Comparison of ENCODE assay signal across 8 cellular contexts in genomic region chr12:49867580-49868341, GRCh38. TPM values are rescaled to one million over a fixed set of nuclear protein-coding genes. Genes with fewer than 3 reads are reported as not detected.
A peak's percentile ranks its signal among the peaks of the same experiment; 100 is the strongest.
DNase-seq lines count a peak whose midpoint lies in the region; ATAC-seq and TF ChIP-seq lines count a peak whose summit lies in the region.

No MANE protein-coding gene starts in this region.

- H3K9me3 ChIP-seq in HEK293 (ENCODE audit: control insufficient read depth, insufficient read depth, low read depth, low read length) (no peaks in the 10 kb centered on the region), SJCRH30 (replicated peaks) (no peaks in the 10 kb centered on the region), parathyroid adenoma (ENCODE audit: control insufficient read depth, low read length) (no peaks in the 10 kb centered on the region), MG63 (no peaks in the 10 kb centered on the region)

- H3K4me3 ChIP-seq in HEK293 (ENCODE audit: low read depth, low read length) (no peak overlapping the region), SJCRH30 (no peak overlapping the region; the same call in 1 of the 2 replicates), fibroblast of the aortic adventitia (ENCODE audit: low read depth, low read length) (no peak overlapping the region), parathyroid adenoma (ENCODE audit: low read depth, low read length) (no peak overlapping the region), MG63 (no peak overlapping the region)

- DNase-seq in SJCRH30 (peak; percentile 74 to 76), fibroblast of the aortic adventitia (ENCODE audit: low read depth) (peak; percentile 36), COLO668 (lab: John Stamatoyannopoulos, UW; ENCODE audit: unreplicated experiment) (no peak), NCI-H2107 treated with DMSO at 0.1 percent for 48 hours (lab: John Stamatoyannopoulos, UW; ENCODE audit: unreplicated experiment) (no peak), MG63 (no peak)

- CTCF ChIA-PET in HEK293 (lab: Yijun Ruan, JAX), result interaction anchor here (0.6 to 6.1 kb wide), 39 partner anchors 13 to 207 kb away, joined by 3 to 99 read pairs (median 7); partner anchors contain the start of genes AQP2 and BCDIN3D

- no peaks in the 10 kb centered on the region for H3K79me2 ChIP-seq in parathyroid adenoma

- H3K9ac ChIP-seq in parathyroid adenoma, result peak overlapping the region; percentile 23

- ATAC-seq in GM19397 (IDR thresholded peaks at IDR 0.05; ENCODE audit: unreplicated experiment), result no peak

- peak overlapping the region; percentile 54 for H3K4me2 ChIP-seq in parathyroid adenoma (ENCODE audit: low read length)

- H3K4me1 ChIP-seq in HEK293 (ENCODE audit: control insufficient read depth, insufficient read depth, low read length) (peaks cover 14% of the 10 kb centered on the region), SJCRH30 (peaks cover 64% of the 10 kb centered on the region), parathyroid adenoma (peaks cover 64% of the 10 kb centered on the region)

- H3K36me3 ChIP-seq in HEK293 (ENCODE audit: control insufficient read depth in 2 of 2, insufficient read depth in 1 of 2, low read length in 2 of 2), result no peaks in the 10 kb centered on the region
- H3K36me3 ChIP-seq in SJCRH30, result no peaks in the 10 kb centered on the region
- no peaks in the 10 kb centered on the region for H3K36me3 ChIP-seq in parathyroid adenoma (ENCODE audit: control insufficient read depth, insufficient read depth, low read length)
- no peaks in the 10 kb centered on the region for H3K36me3 ChIP-seq in MG63

- H3K27ac ChIP-seq in HEK293 (ENCODE audit: extremely low read depth, low read depth, low read length) (peak overlapping the region; percentile 63; the same call in 1 of the 2 replicates), SJCRH30 (peak overlapping the region; percentile 57), parathyroid adenoma (peak overlapping the region; percentile 99)

- TF ChIP-seq CTCF in HEK293 (tag by site-specific recombination; IDR thresholded peaks at IDR 0.05) (no peak), fibroblast of the aortic adventitia (IDR thresholded peaks at IDR 0.05; ENCODE audit: insufficient read depth, low read length) (no peak), parathyroid adenoma (IDR thresholded peaks at IDR 0.05) (no peak)

- POLR2A ChIA-PET in HEK293 (lab: Yijun Ruan, JAX), result interaction anchor here (0.5 to 2.0 kb wide), 4 partner anchors 21 to 330 kb away, joined by 3 to 6 read pairs (median 4); no protein-coding TSS in a partner anchor

- H3K27me3 ChIP-seq in SJCRH30 (no peaks in the 10 kb centered on the region), parathyroid adenoma (ENCODE audit: control insufficient read depth, insufficient read depth, low read length) (no peaks in the 10 kb centered on the region), MG63 (no peaks in the 10 kb centered on the region)

- H2AFZ ChIP-seq in parathyroid adenoma, result peak overlapping the region; percentile 61

TF ChIP-seq in HEK293, 187 proteins besides CTCF, POLR2A, EP300 and RAD21:
- TF ChIP-seq TSHZ1 (tag by site-specific recombination; IDR thresholded peaks at IDR 0.05; ENCODE audit: borderline replicate concordance) (no peak), ZNF19 (tag by site-specific recombination; IDR thresholded peaks at IDR 0.05; ENCODE audit: low read depth) (no peak), ZNF544 (tag by site-specific recombination; IDR thresholded peaks at IDR 0.05) (no peak), PRDM10 (tag by site-specific recombination; IDR thresholded peaks at IDR 0.05) (no peak), MZF1 (tag by site-specific recombination; IDR thresholded peaks at IDR 0.05; ENCODE audit: borderline replicate concordance) (peak; percentile 67), ZBTB20 (tag by site-specific recombination; IDR thresholded peaks at IDR 0.05) (peak; percentile 28; the same call in 1 of the 2 replicates), ZNF354C (tag by site-specific recombination; IDR thresholded peaks at IDR 0.05; ENCODE audit: borderline replicate concordance, low read depth) (no peak), ZNF560 (tag by site-specific recombination; IDR thresholded peaks at IDR 0.05; ENCODE audit: borderline replicate concordance) (no peak), BCL11B (tag by site-specific recombination; IDR thresholded peaks at IDR 0.05; ENCODE audit: low read depth) (no peak), ZNF223 (tag by site-specific recombination; IDR thresholded peaks at IDR 0.05) (no peak), SP7 (tag by site-specific recombination; IDR thresholded peaks at IDR 0.05) (peak; percentile 10; the same call in 1 of the 2 replicates), ZNF626 (tag by site-specific recombination; IDR thresholded peaks at IDR 0.05) (no peak), ZNF10 (tag by site-specific recombination; IDR thresholded peaks at IDR 0.05) (no peak), ZNF239 (tag by site-specific recombination; IDR thresholded peaks at IDR 0.05) (no peak), ZNF433 (tag by site-specific recombination; IDR thresholded peaks at IDR 0.05; ENCODE audit: low read depth) (no peak), ZBTB48 (tag by site-specific recombination; IDR thresholded peaks at IDR 0.05) (0 out of 2 replicates have a peak, but pooled peaks have one; percentile 8), ZNF274 (IDR thresholded peaks at IDR 0.05; ENCODE audit: low read length) (no peak), ZNF274 (tag by site-specific recombination; IDR thresholded peaks at IDR 0.05; ENCODE audit: borderline replicate concordance) (no peak), KLF1 (tag by site-specific recombination; IDR thresholded peaks at IDR 0.05) (peak; percentile 74; the same call in 1 of the 2 replicates), ZNF423 (tag by site-specific recombination; IDR thresholded peaks at IDR 0.05) (no peak), ZNF529 (tag by site-specific recombination; IDR thresholded peaks at IDR 0.05; ENCODE audit: insufficient replicate concordance) (no peak), ZEB2 (tag by site-specific recombination; IDR thresholded peaks at IDR 0.05) (no peak)
TF ChIP-seq in HEK293: peak in this region for 5.

RNA-seq across cellular contexts. Expression of gene BCDIN3D, which starts 24.9 kb away (rescaled TPM):
- 4.7 and 5.3 TPM in 2 replicates for total RNA-seq in SJCRH30 (2014; rRNA removed; shearing (Covaris generic))
- total RNA-seq in fibroblast of the aortic adventitia (ENCODE audit: low replicate concordance), result 0.82 and 4.5 TPM in 2 replicates
- 1.8 and 5.8 TPM in 2 replicates for total RNA-seq in MG63 (2014; rRNA removed; shearing (Covaris generic); ENCODE audit: low replicate concordance)

RNA-seq across cellular contexts. Expression of gene FAIM2, which starts 35.9 kb away (rescaled TPM):
- 0.58 and 0.67 TPM in 2 replicates for total RNA-seq in SJCRH30 (2014; rRNA removed; shearing (Covaris generic))
- total RNA-seq in fibroblast of the aortic adventitia (ENCODE audit: low replicate concordance), result 12.9 and 13.8 TPM in 2 replicates
- not detected in 2 replicates for total RNA-seq in MG63 (2014; rRNA removed; shearing (Covaris generic); ENCODE audit: low replicate concordance)

RNA-seq across cellular contexts. Expression of gene NCKAP5L, which starts 39.5 kb away (rescaled TPM):
- 80.1 and 80.7 TPM in 2 replicates for total RNA-seq in SJCRH30 (2014; rRNA removed; shearing (Covaris generic))
- total RNA-seq in fibroblast of the aortic adventitia (ENCODE audit: low replicate concordance), result 21.6 and 27.9 TPM in 2 replicates
- 5.3 and 8.8 TPM in 2 replicates for total RNA-seq in MG63 (2014; rRNA removed; shearing (Covaris generic); ENCODE audit: low replicate concordance)

Comparison
In these comparisons a context has a peak if more than half of its experiments do, and no peak if none do; other contexts are left out.
1. DNase-seq: peak in SJCRH30 (2 of 2) and fibroblast of the aortic adventitia (single experiment); none in COLO668 (single experiment), NCI-H2107 treated with DMSO at 0.1 percent for 48 hours (single experiment) and MG63 (single experiment).
2. Peak in every context shown above with its lines, with median percentiles within 50 percentile points of each other: H3K27ac ChIP-seq.